ENCODE assay signal across 12 cellular contexts in the genomic region with DNA sequence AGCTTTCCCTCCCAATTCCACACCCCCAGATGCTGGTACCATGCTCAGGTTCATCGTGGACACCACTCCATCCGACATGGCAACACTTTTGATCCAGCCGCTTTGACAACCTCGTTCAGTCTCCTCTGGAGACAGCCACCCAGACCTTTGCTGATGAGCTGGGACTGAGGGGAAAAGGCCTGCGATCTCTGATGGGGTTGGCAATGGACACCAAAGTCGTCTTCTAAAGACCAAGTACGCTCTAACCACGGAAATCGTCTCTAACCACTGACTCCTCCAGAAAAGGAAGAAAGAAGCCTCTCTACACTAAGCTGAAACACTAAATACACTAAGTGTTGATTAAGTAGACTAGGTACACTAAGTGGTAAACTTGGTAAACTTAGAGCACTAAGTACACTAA. TPM values are rescaled to one million over a fixed set of nuclear protein-coding genes. Genes with fewer than 3 reads are reported as not detected.
A peak's percentile ranks its signal among the peaks of the same experiment; 100 is the strongest.
DNase-seq lines count a peak whose midpoint lies in the region; ATAC-seq and TF ChIP-seq lines count a peak whose summit lies in the region.
"Had no signal": no experiment of that assay in that cellular context is flagged by ENCODE, and none has a peak within 500 bp of the region (broad histone marks: within the 10 kb centered on the region; RNA-seq: fewer than 3 reads in every experiment).

No MANE protein-coding gene starts in this region.

- CTCF ChIA-PET in activated CD4-positive, alpha-beta memory T cell treated with anti-CD3 and anti-CD28 coated beads for 36 hours (lab: Charles Lee): interaction anchor here (0.9 to 12.1 kb wide), 6 partner anchors 9 to 360 kb away, joined by 3 to 133 read pairs (median 6); no protein-coding TSS in a partner anchor
- CTCF ChIA-PET in activated CD4-positive, alpha-beta memory T cell treated with anti-CD3 and anti-CD28 coated beads, Interleukin-2, amount 10 ng/mL, durations not matched to agents 7 days and 5 days (lab: Charles Lee): interaction anchor here (1.1 to 3.7 kb wide), 5 partner anchors 9 to 70 kb away, joined by 3 to 18 read pairs (median 3); no protein-coding TSS in a partner anchor

- no peak overlapping the region for H3K27ac Mint-ChIP-seq in activated CD4-positive, alpha-beta memory T cell treated with anti-CD3 and anti-CD28 coated beads for 36 hours
- no peak overlapping the region for H3K27ac Mint-ChIP-seq in activated CD4-positive, alpha-beta memory T cell treated with anti-CD3 and anti-CD28 coated beads, Interleukin-2, amount 10 ng/mL, durations not matched to agents 7 days and 5 days
- H3K27ac Mint-ChIP-seq in central memory CD8-positive, alpha-beta T cell (ENCODE audit: low read depth): no peak overlapping the region

- ATAC-seq in central memory CD8-positive, alpha-beta T cell (replicated peaks; ENCODE audit: extremely low read depth, poor library complexity, severe bottlenecking): no peak
- ATAC-seq in GM19455 (IDR thresholded peaks at IDR 0.05; ENCODE audit: unreplicated experiment): no peak

- H3K9ac ChIP-seq in MM.1S (ENCODE audit: low read length): no peak overlapping the region
- no peak overlapping the region for H3K9ac ChIP-seq in rectal smooth muscle tissue (ENCODE audit: low read length)

- peaks cover 10% of the 10 kb centered on the region for H3F3A ChIP-seq in MM.1S (ENCODE audit: insufficient read depth, low read length)

- POLR2A ChIA-PET in activated CD4-positive, alpha-beta memory T cell treated with anti-CD3 and anti-CD28 coated beads for 36 hours (lab: Charles Lee): interaction anchor here (1.9 kb wide), 1 partner anchor 12 kb away, joined by 8 read pairs; no protein-coding TSS in a partner anchor
- POLR2A ChIA-PET in activated CD4-positive, alpha-beta memory T cell treated with anti-CD3 and anti-CD28 coated beads, Interleukin-2, amount 10 ng/mL, durations not matched to agents 7 days and 5 days (lab: Charles Lee): interaction anchor here (1.3 to 3.2 kb wide), 5 partner anchors 11 to 183 kb away, joined by 3 to 27 read pairs (median 5); partner anchors contain the start of gene C6orf136

- H3K4me3 ChIP-seq in MM.1S (ENCODE audit: low read length): no peak overlapping the region
- H3K4me3 ChIP-seq in rectal smooth muscle tissue (ENCODE audit: low read length): peak overlapping the region; percentile 26

- intact Hi-C loops in activated CD4-positive, alpha-beta memory T cell treated with anti-CD3 and anti-CD28 coated beads for 36 hours (cut with micrococcal nuclease): no loop called here

- H4K20me1 ChIP-seq in MM.1S (ENCODE audit: insufficient read depth, low read length): peaks cover 3% of the 10 kb centered on the region; the same call in 1 of the 2 replicates

- peaks cover 88% of the 10 kb centered on the region for H3K27me3 Mint-ChIP-seq in activated CD4-positive, alpha-beta memory T cell treated with anti-CD3 and anti-CD28 coated beads for 36 hours
- peaks cover 89% of the 10 kb centered on the region for H3K27me3 Mint-ChIP-seq in activated CD4-positive, alpha-beta memory T cell treated with anti-CD3 and anti-CD28 coated beads, Interleukin-2, amount 10 ng/mL, durations not matched to agents 7 days and 5 days
- H3K27me3 Mint-ChIP-seq in central memory CD8-positive, alpha-beta T cell: peaks cover 94% of the 10 kb centered on the region

- H3K4me3 Mint-ChIP-seq in activated CD4-positive, alpha-beta memory T cell treated with anti-CD3 and anti-CD28 coated beads for 36 hours: peak overlapping the region; percentile 11
- no peak overlapping the region for H3K4me3 Mint-ChIP-seq in activated CD4-positive, alpha-beta memory T cell treated with anti-CD3 and anti-CD28 coated beads, Interleukin-2, amount 10 ng/mL, durations not matched to agents 7 days and 5 days
- peak overlapping the region; percentile 57 for H3K4me3 Mint-ChIP-seq in central memory CD8-positive, alpha-beta T cell
- H3K4me3 Mint-ChIP-seq: neural crest cell had no signal

- peak overlapping the region; percentile 53; the same call in 1 of the 2 replicates for H3K4me2 ChIP-seq in MM.1S (ENCODE audit: low read depth, low read length)

- H3K4me1 ChIP-seq in MM.1S (ENCODE audit: low read length) (peaks cover 20% of the 10 kb centered on the region), rectal smooth muscle tissue (ENCODE audit: control insufficient read depth, insufficient read depth, low read length) (no peaks in the 10 kb centered on the region)

- H3K9me2 ChIP-seq in MM.1S (replicated peaks; ENCODE audit: insufficient read depth, low read length): no peaks in the 10 kb centered on the region

- H3K9me3 Mint-ChIP-seq in activated CD4-positive, alpha-beta memory T cell treated with anti-CD3 and anti-CD28 coated beads for 36 hours: peaks cover 2% of the 10 kb centered on the region
- H3K9me3 Mint-ChIP-seq in activated CD4-positive, alpha-beta memory T cell treated with anti-CD3 and anti-CD28 coated beads, Interleukin-2, amount 10 ng/mL, durations not matched to agents 7 days and 5 days: peaks cover 11% of the 10 kb centered on the region
- peaks cover 8% of the 10 kb centered on the region for H3K9me3 Mint-ChIP-seq in central memory CD8-positive, alpha-beta T cell
- H3K9me3 Mint-ChIP-seq: neural crest cell had no signal

- no peaks in the 10 kb centered on the region for H3K9me3 ChIP-seq in MM.1S (replicated peaks; ENCODE audit: insufficient read depth, low read length)

- peaks cover 98% of the 10 kb centered on the region for H3K27me3 ChIP-seq in MM.1S (replicated peaks; ENCODE audit: insufficient read depth, low read length)
- peaks cover 54% of the 10 kb centered on the region for H3K27me3 ChIP-seq in rectal smooth muscle tissue (ENCODE audit: control insufficient read depth, insufficient read depth, low read length)

- H3K4me1 Mint-ChIP-seq in activated CD4-positive, alpha-beta memory T cell treated with anti-CD3 and anti-CD28 coated beads for 36 hours (ENCODE audit: low read depth): peaks cover 44% of the 10 kb centered on the region
- H3K4me1 Mint-ChIP-seq in activated CD4-positive, alpha-beta memory T cell treated with anti-CD3 and anti-CD28 coated beads, Interleukin-2, amount 10 ng/mL, durations not matched to agents 7 days and 5 days: peaks cover 37% of the 10 kb centered on the region
- peaks cover 50% of the 10 kb centered on the region for H3K4me1 Mint-ChIP-seq in central memory CD8-positive, alpha-beta T cell

- H3K36me3 ChIP-seq in MM.1S (replicated peaks; ENCODE audit: insufficient read depth, low read length) (no peaks in the 10 kb centered on the region), rectal smooth muscle tissue (ENCODE audit: control insufficient read depth, insufficient read depth, low read length) (no peaks in the 10 kb centered on the region)

- TF ChIP-seq CTCF in MM.1S (IDR thresholded peaks at IDR 0.05; ENCODE audit: low read length): no peak

- no peak overlapping the region for H2AFZ ChIP-seq in MM.1S (ENCODE audit: low read length)

- no peak for DNase-seq in activated CD4-positive, alpha-beta memory T cell treated with anti-CD3 and anti-CD28 coated beads for 36 hours
- no peak for DNase-seq in activated CD4-positive, alpha-beta memory T cell treated with anti-CD3 and anti-CD28 coated beads, Interleukin-2, amount 10 ng/mL, durations not matched to agents 7 days and 5 days
- DNase-seq in MM.1S (no peak), NCI-H526 (lab: John Stamatoyannopoulos, UW) (no peak), hippocampal formation (lab: John Stamatoyannopoulos, UW) (no peak)
- no peak for DNase-seq in central memory CD8-positive, alpha-beta T cell (ENCODE audit: low spot score in 2 of 2)
- DNase-seq: NCI-H1105 treated with DMSO at 0.1 percent for 48 hours, NCI-H2171, NCI-H748 treated with DMSO at 0.1 percent for 48 hours had no signal

- no peaks in the 10 kb centered on the region for H3K79me2 ChIP-seq in MM.1S (ENCODE audit: low read length)

- H3K36me3 Mint-ChIP-seq in activated CD4-positive, alpha-beta memory T cell treated with anti-CD3 and anti-CD28 coated beads for 36 hours: no peaks in the 10 kb centered on the region
- H3K36me3 Mint-ChIP-seq in activated CD4-positive, alpha-beta memory T cell treated with anti-CD3 and anti-CD28 coated beads, Interleukin-2, amount 10 ng/mL, durations not matched to agents 7 days and 5 days (ENCODE audit: low read depth): peaks cover 5% of the 10 kb centered on the region
- peaks cover 6% of the 10 kb centered on the region for H3K36me3 Mint-ChIP-seq in central memory CD8-positive, alpha-beta T cell (ENCODE audit: insufficient read depth)

- no peak overlapping the region for H3K27ac ChIP-seq in MM.1S (ENCODE audit: low read length)
- no peak overlapping the region for H3K27ac ChIP-seq in rectal smooth muscle tissue (ENCODE audit: low read depth, low read length)

RNA-seq across cellular contexts. Expression of gene HLA-E, which starts 26.1 kb away (rescaled TPM):
- total RNA-seq in activated CD4-positive, alpha-beta memory T cell treated with anti-CD3 and anti-CD28 coated beads for 36 hours: 100 to 1,000 TPM; 481 to 485 TPM
- total RNA-seq in activated CD4-positive, alpha-beta memory T cell treated with anti-CD3 and anti-CD28 coated beads, Interleukin-2, amount 10 ng/mL, durations not matched to agents 7 days and 5 days: 100 to 1,000 TPM; 757 to 767 TPM
